ENCODE assay signal across 8 cellular contexts in genomic region chr16:29995330-29995910, GRCh38. TPM values are rescaled to one million over a fixed set of nuclear protein-coding genes. Genes with fewer than 3 reads are reported as not detected.
A peak's percentile ranks its signal among the peaks of the same experiment; 100 is the strongest.
DNase-seq lines count a peak whose midpoint lies in the region; ATAC-seq, FAIRE-seq and TF ChIP-seq lines count a peak whose summit lies in the region.

HIRIP3 (minus strand) TSS chr16:29995617; CDS start chr16:29995605, 12 bp downstream.

- H3K36me3 ChIP-seq in OCI-LY1 (ENCODE audit: insufficient read depth, low read length): peaks cover 53% of the 10 kb centered on the region
- peaks cover 6 to 25% of the 10 kb centered on the region in 2 experiments for H3K36me3 ChIP-seq in endothelial cell of umbilical vein (ENCODE audit: control insufficient read depth in 2 of 2, extremely low read depth in 1 of 2, insufficient read depth in 2 of 2, low read length in 2 of 2)

- CTCF ChIA-PET in endothelial cell of umbilical vein (lab: Charles Lee): interaction anchor here (0.8 to 1.0 kb wide), 2 partner anchors 10 to 147 kb away, joined by 3 read pairs; no protein-coding TSS in a partner anchor

- H3K27ac ChIP-seq in OCI-LY1 (ENCODE audit: low read depth, low read length, poor library complexity, severe bottlenecking) (peak within 1 kb of the TSS; percentile 89), endothelial cell of umbilical vein (ENCODE audit: insufficient read depth, low read depth, low read length) (peak within 1 kb of the TSS; percentile 76)

- H3K4me3 ChIP-seq in OCI-LY1 (ENCODE audit: low read depth, low read length, poor library complexity, severe bottlenecking): peak within 1 kb of the TSS; percentile 84
- peak within 1 kb of the TSS; percentile 70 to 81 (median 73) for H3K4me3 ChIP-seq in endothelial cell of umbilical vein (replicated peaks in 1 of 3; ENCODE audit: insufficient read depth in 1 of 3, low read depth in 1 of 3, low read length in 3 of 3)
- peak within 1 kb of the TSS; percentile 96 for H3K4me3 ChIP-seq in mononuclear cell (ENCODE audit: low read length)

- H3F3A ChIP-seq in OCI-LY1 (ENCODE audit: insufficient read depth, low read length): no peaks in the 10 kb centered on the region

- H3K9me2 ChIP-seq in OCI-LY1 (ENCODE audit: low read depth, low read length): no peaks in the 10 kb centered on the region

- H3K79me2 ChIP-seq in OCI-LY1 (ENCODE audit: insufficient read depth, low read length): no peaks in the 10 kb centered on the region
- peaks cover 7% of the 10 kb centered on the region for H3K79me2 ChIP-seq in endothelial cell of umbilical vein (ENCODE audit: control insufficient read depth, insufficient read depth, low read length)

- H3K9ac ChIP-seq in OCI-LY1 (ENCODE audit: low read length) (peak within 1 kb of the TSS; percentile 84), endothelial cell of umbilical vein (replicated peaks; ENCODE audit: extremely low read depth, insufficient read depth, low read length) (peak within 1 kb of the TSS; percentile 94)

- BruUV-seq in endothelial cell of umbilical vein (replicated peaks; lab: Mats Ljungman, UMichigan): TSS peak; percentile 71

- no peak for FAIRE-seq in endothelial cell of umbilical vein (lab: Jason Lieb, UNC)

- no peaks in the 10 kb centered on the region for H4K20me1 ChIP-seq in OCI-LY1 (ENCODE audit: insufficient read depth, low read length)
- H4K20me1 ChIP-seq in endothelial cell of umbilical vein (replicated peaks; ENCODE audit: control insufficient read depth, extremely low read depth, insufficient read depth, low read length): no peaks in the 10 kb centered on the region

- POLR2A ChIA-PET in endothelial cell of umbilical vein (lab: Charles Lee): interaction anchor here (1.0 kb wide), 1 partner anchor 9 kb away, joined by 3 read pairs; no protein-coding TSS in a partner anchor

- dilution Hi-C loops in endothelial cell of umbilical vein (cut with MboI; ENCODE audit: extremely low pct_ligation_motif_present, low sequenced_read_pairs): loop anchor here (10.0 kb wide), 1 partner anchor 191 kb away; the partner anchor contains the start of gene MAZ

- intact Hi-C loops in endothelial cell of umbilical vein (cut with micrococcal nuclease): loop anchor here (1.0 kb wide), 1 partner anchor 34 kb away; no protein-coding TSS in a partner anchor

- TF ChIP-seq POLR2A in endothelial cell of umbilical vein (IDR thresholded peaks at IDR 0.05; ENCODE audit: low read depth, low read length): peak; percentile 80

- peak; percentile 45 for ATAC-seq in GM21423 (IDR thresholded peaks at IDR 0.05; ENCODE audit: unreplicated experiment)

- H3K4me2 ChIP-seq in OCI-LY1 (ENCODE audit: low read length) (peak within 1 kb of the TSS; percentile 74), endothelial cell of umbilical vein (ENCODE audit: insufficient read depth, low read length) (peak within 1 kb of the TSS; percentile 84)

- DNase-seq in D341Med (ENCODE audit: low spot score): peak; percentile 92
- peak; percentile 94 for DNase-seq in HuH-7 (ENCODE audit: low spot score)
- peak; percentile 96 for DNase-seq in activated CD8-positive, alpha-beta memory T cell treated with anti-CD3 and anti-CD28 coated beads, Interleukin-2, amount 50 U/mL, for 48 hours
- DNase-seq in endothelial cell of umbilical vein (ENCODE audit: low read depth, low spot score): peak; percentile 73
- peak; percentile 61 to 75 for DNase-seq in stimulated activated CD8-positive, alpha-beta memory T cell treated with anti-CD3 and anti-CD28 coated beads, Interleukin-4, amount 100 ng/mL, for 1 hour (ENCODE audit: low read depth in 2 of 2, low spot score in 1 of 2)

- H2AFZ ChIP-seq in OCI-LY1 (ENCODE audit: low read length) (no peak within 1 kb of the TSS), endothelial cell of umbilical vein (ENCODE audit: low read depth, low read length) (peak within 1 kb of the TSS; percentile 76)

- peaks cover 27% of the 10 kb centered on the region for H3K4me1 ChIP-seq in OCI-LY1 (ENCODE audit: insufficient read depth, low read length, severe bottlenecking)
- H3K4me1 ChIP-seq in endothelial cell of umbilical vein (ENCODE audit: control insufficient read depth, extremely low read depth, insufficient read depth, low read length): peaks cover 22% of the 10 kb centered on the region
- peaks cover 28% of the 10 kb centered on the region for H3K4me1 ChIP-seq in mononuclear cell (ENCODE audit: insufficient read depth, low read length)

- H3K27me3 ChIP-seq in OCI-LY1 (ENCODE audit: insufficient read depth, low read length): no peaks in the 10 kb centered on the region
- no peaks in the 10 kb centered on the region for H3K27me3 ChIP-seq in endothelial cell of umbilical vein (ENCODE audit: control insufficient read depth in 2 of 2, insufficient read depth in 2 of 2, low read length in 2 of 2)
- H3K27me3 ChIP-seq in mononuclear cell (ENCODE audit: insufficient read depth, low read length): no peaks in the 10 kb centered on the region

- H3K9me3 ChIP-seq in OCI-LY1 (ENCODE audit: low read length): no peaks in the 10 kb centered on the region
- H3K9me3 ChIP-seq in endothelial cell of umbilical vein (replicated peaks; ENCODE audit: control insufficient read depth, insufficient read depth, low read length): no peaks in the 10 kb centered on the region
- H3K9me3 ChIP-seq in mononuclear cell (ENCODE audit: low read depth, low read length): no peaks in the 10 kb centered on the region

- TF ChIP-seq CTCF in OCI-LY1 (IDR thresholded peaks at IDR 0.05; ENCODE audit: low read length): no peak
- TF ChIP-seq CTCF in endothelial cell of umbilical vein (IDR thresholded peaks at IDR 0.05; ENCODE audit: extremely low read depth in 1 of 2, insufficient read depth in 1 of 2, low read depth in 1 of 2, low read length in 2 of 2): no peak

- H3K9me1 ChIP-seq in endothelial cell of umbilical vein (replicated peaks; ENCODE audit: control insufficient read depth, extremely low read depth, insufficient read depth, low read length): no peaks in the 10 kb centered on the region

TF ChIP-seq in endothelial cell of umbilical vein, 7 proteins besides CTCF, POLR2A, EP300 and RAD21:
- TF ChIP-seq GATA2 (IDR thresholded peaks at IDR 0.05; ENCODE audit: insufficient read depth, insufficient read length, low read depth, low read length) (no peak), MAX (IDR thresholded peaks at IDR 0.05; ENCODE audit: insufficient read depth, insufficient read length) (no peak), EZH2 (IDR thresholded peaks at IDR 0.05; ENCODE audit: borderline replicate concordance, low read depth, low read length, severe bottlenecking) (no peak), FOS (IDR thresholded peaks at IDR 0.05; ENCODE audit: borderline replicate concordance, insufficient read depth, low read length) (no peak), POLR2AphosphoS5 (IDR thresholded peaks at IDR 0.05; ENCODE audit: insufficient read depth, low read depth, low read length) (peak; percentile 46), MYC (IDR thresholded peaks at IDR 0.05; ENCODE audit: low read depth, low read length) (no peak), JUN (IDR thresholded peaks at IDR 0.05; ENCODE audit: borderline replicate concordance, insufficient read depth, insufficient read length, low read depth) (no peak)

RNA-seq across cellular contexts. Expression of gene HIRIP3, which starts in this region (rescaled TPM):
- 8.6 and 8.7 TPM in 2 replicates for total RNA-seq in endothelial cell of umbilical vein
- 6.7 and 7.2 TPM in 2 replicates for polyA plus RNA-seq in endothelial cell of umbilical vein
- polyA plus RNA-seq in endothelial cell of umbilical vein (2011; cell fraction: cytosol; rRNA removed): 8.2 and 8.8 TPM in 2 replicates
- 3.6 and 5.0 TPM in 2 replicates for polyA plus RNA-seq in endothelial cell of umbilical vein (2011; cell fraction: nucleus; rRNA removed)
- polyA plus RNA-seq in endothelial cell of umbilical vein (2012): 5.0 and 6.0 TPM in 2 replicates
- 1.5 and 2.9 TPM in 2 replicates for polyA minus RNA-seq in endothelial cell of umbilical vein
- polyA minus RNA-seq in endothelial cell of umbilical vein (2011; cell fraction: cytosol; rRNA and poly(A)+ RNA removed): 14.5 TPM
- 0.96 and 1.9 TPM in 2 replicates for polyA minus RNA-seq in endothelial cell of umbilical vein (2011; cell fraction: nucleus; rRNA and poly(A)+ RNA removed)
- 3.9 TPM for total RNA-seq in mononuclear cell

Comparison
In these comparisons a context has a peak if more than half of its experiments do, and no peak if none do; other contexts are left out.
1. Peak in every context shown above with its lines: DNase-seq, ATAC-seq, H3K4me3 ChIP-seq and H3K27ac ChIP-seq.